In the genomic region with DNA sequence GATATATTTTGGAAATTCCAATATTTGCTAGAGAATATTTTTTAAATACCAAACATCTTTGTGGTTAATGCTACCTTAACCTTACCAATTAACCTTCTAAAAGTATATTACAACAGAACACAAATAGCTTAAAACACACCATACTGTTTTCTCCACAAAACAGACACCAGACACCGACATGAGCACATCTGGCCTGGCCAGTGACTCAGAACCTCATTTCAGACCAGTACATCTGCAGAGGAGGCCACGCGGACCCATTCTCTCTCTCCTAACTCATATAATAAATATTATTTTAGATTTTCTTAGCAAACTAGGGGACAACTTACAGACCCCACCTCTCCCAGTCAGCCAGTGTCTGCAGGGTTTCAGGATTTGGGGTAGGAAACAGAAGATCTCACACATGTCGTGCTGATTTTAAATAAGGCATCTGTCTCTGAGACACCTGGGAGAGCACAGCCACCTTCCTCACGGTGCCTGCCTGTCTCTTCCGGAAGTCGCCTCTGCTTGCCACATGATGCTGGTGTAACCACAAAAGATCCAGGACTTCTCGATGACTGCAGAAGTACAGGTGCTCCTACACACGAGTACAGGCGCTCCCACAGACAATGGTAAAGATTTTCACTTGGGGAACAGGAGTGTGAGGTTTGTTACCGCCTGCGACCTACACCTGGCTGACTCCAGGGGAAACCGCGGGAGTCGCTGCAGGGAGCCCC, we compare ENCODE assay signal across 8 cellular contexts. TPM values are rescaled to one million over a fixed set of nuclear protein-coding genes. Genes with fewer than 3 reads are reported as not detected.
A peak's percentile ranks its signal among the peaks of the same experiment; 100 is the strongest.
DNase-seq lines count a peak whose midpoint lies in the region; ATAC-seq, FAIRE-seq and TF ChIP-seq lines count a peak whose summit lies in the region.

No MANE protein-coding gene starts in this region.

- no peak for TF ChIP-seq POLR2A in H54 (IDR thresholded peaks at IDR 0.05; ENCODE audit: low read depth, low read length)

- peaks cover 54% of the 10 kb centered on the region for H3F3A ChIP-seq in GM23248 (ENCODE audit: insufficient read depth)

- H3K79me2 ChIP-seq in GM23248 (ENCODE audit: insufficient read depth), result peaks cover 45% of the 10 kb centered on the region

- no peaks in the 10 kb centered on the region for H4K20me1 ChIP-seq in GM23248 (ENCODE audit: insufficient read depth)

- DNase-seq in GM06990 (ENCODE audit: extremely low read depth, insufficient read length) (peak; percentile 70), GM23248 (peak; percentile 45), germinal center (ENCODE audit: low spot score) (peak; percentile 65), H54 (ENCODE audit: insufficient read length, low spot score) (no peak), NCI-H2081 (lab: John Stamatoyannopoulos, UW) (no peak), DMS79 treated with DMSO at 0.1 percent for 48 hours (lab: John Stamatoyannopoulos, UW) (no peak)
- DNase-seq in activated CD4-positive, alpha-beta T cell treated with anti-CD3 and anti-CD28 coated beads for 1 hour, result peak; percentile 31

- FAIRE-seq in H54 (lab: Jason Lieb, UNC), result no peak

- H3K9me2 ChIP-seq in GM23248 (ENCODE audit: insufficient read depth), result no peaks in the 10 kb centered on the region

- TF ChIP-seq CTCF in GM06990 (IDR thresholded peaks at IDR 0.05; ENCODE audit: insufficient read depth, low read length, poor library complexity, severe bottlenecking), result no peak

- H3K9ac ChIP-seq in GM23248, result no peak overlapping the region

- in situ Hi-C loops in GM23248 (cut with MboI), result no loop called here

- H3K4me3 ChIP-seq in GM06990 (replicated peaks; ENCODE audit: low read depth, low read length), result no peak overlapping the region
- no peak overlapping the region for H3K4me3 ChIP-seq in GM23248

- H3K27me3 ChIP-seq in GM06990 (replicated peaks; ENCODE audit: control insufficient read depth, insufficient read depth, low read length), result no peaks in the 10 kb centered on the region
- H3K27me3 ChIP-seq in GM23248 (replicated peaks; ENCODE audit: insufficient read depth), result no peaks in the 10 kb centered on the region

- no peak overlapping the region for H3K4me2 ChIP-seq in GM23248 (ENCODE audit: unreplicated experiment)

- WGBS in GM23248 (ENCODE audit: low coverage in 1 of 2, low lambda C conversion rate in 2 of 2, missing lambda C conversion rate in 2 of 2), 2 experiments, result 95 to 96% methylated on average over 15 of the region's 15 CpGs

- no peak overlapping the region for H3K27ac ChIP-seq in GM23248

- peaks cover 22% of the 10 kb centered on the region; the same call in 1 of the 2 replicates for H3K4me1 ChIP-seq in GM23248 (ENCODE audit: insufficient read depth)

- H2AFZ ChIP-seq in GM23248, result no peak overlapping the region

- H3K36me3 ChIP-seq in GM06990 (ENCODE audit: control insufficient read depth, insufficient read depth, low read length) (peaks cover 26% of the 10 kb centered on the region), GM23248 (ENCODE audit: low read depth) (peaks cover 62% of the 10 kb centered on the region)

- no peaks in the 10 kb centered on the region for H3K9me3 ChIP-seq in GM23248 (ENCODE audit: low read depth)

- no peak for ATAC-seq in HG02610 (IDR thresholded peaks at IDR 0.05; ENCODE audit: unreplicated experiment)

RNA-seq across cellular contexts. Expression of gene ANKLE2, which starts 9.7 kb away (rescaled TPM):
- total RNA-seq in GM23248 (2014; rRNA removed; shearing (Covaris generic)), result 69.6 and 83.3 TPM in 2 replicates
- polyA plus RNA-seq in GM23248 (2016; fragmentation: Nextera tagmentation; extraction: Ambion mirVana), result 48.3 and 49.4 TPM in 2 replicates

RNA-seq across cellular contexts. Expression of gene GOLGA3, which starts 57.4 kb away (rescaled TPM):
- 80.3 and 118 TPM in 2 replicates for total RNA-seq in GM23248 (2014; rRNA removed; shearing (Covaris generic))
- 37.5 and 38.1 TPM in 2 replicates for polyA plus RNA-seq in GM23248 (2016; fragmentation: Nextera tagmentation; extraction: Ambion mirVana)

Comparison
In these comparisons a context has a peak if more than half of its experiments do, and no peak if none do; other contexts are left out.
1. DNase-seq: peak in GM06990 (single experiment), GM23248 (single experiment), activated CD4-positive, alpha-beta T cell treated with anti-CD3 and anti-CD28 coated beads for 1 hour (single experiment) and germinal center (single experiment); none in H54 (single experiment), NCI-H2081 (0 of 2) and DMS79 treated with DMSO at 0.1 percent for 48 hours (single experiment).